Comparison of ENCODE assay signal across 1 cellular context in the genomic region with DNA sequence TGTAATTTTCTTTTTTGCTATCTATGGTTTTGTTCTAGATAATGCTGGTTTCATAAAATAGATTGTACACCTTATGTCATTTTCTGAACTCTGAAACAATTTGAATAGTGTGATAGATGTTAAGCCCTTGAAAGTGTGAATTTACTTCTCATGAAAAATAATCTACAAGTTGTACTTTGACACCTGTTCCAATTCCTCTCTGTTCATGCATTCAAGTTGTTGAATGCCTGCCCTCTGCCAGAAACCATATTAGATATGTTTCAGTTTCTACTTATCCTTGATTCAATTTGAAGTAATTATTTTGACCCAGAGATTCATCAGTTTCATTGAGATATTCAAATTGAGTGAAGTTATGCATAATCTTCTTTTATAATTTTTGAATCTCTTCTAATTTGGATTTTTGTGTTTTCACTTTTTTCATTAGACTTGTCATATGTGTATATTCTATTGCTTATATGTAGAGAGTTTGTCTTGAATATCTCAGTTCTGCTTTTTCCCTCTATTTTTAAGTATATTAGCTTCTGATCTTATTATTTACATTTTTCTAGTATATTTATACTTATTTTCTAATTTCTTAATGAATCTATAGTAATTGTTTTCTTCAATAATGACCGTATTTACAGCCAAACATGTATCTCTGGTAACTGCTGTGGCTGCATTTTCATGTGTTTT.
TF ChIP-seq lines count a peak whose summit lies in the region.

No MANE protein-coding gene starts in this region.

TF ChIP-seq in WTC11, 78 proteins besides CTCF, POLR2A, EP300 and RAD21 (continued from another document):
- TF ChIP-seq GTF2I (CRISPR knock-in tag; conservative IDR thresholded peaks at IDR 0.05), result no peak
- no peak for TF ChIP-seq ATF1 (CRISPR knock-in tag; IDR thresholded peaks at IDR 0.05)
- no peak for TF ChIP-seq PRRX2 (CRISPR knock-in tag; IDR thresholded peaks at IDR 0.05)
- no peak for TF ChIP-seq HMGA2 (CRISPR knock-in tag; IDR thresholded peaks at IDR 0.05)
- no peak for TF ChIP-seq SMAD3 (CRISPR knock-in tag; IDR thresholded peaks at IDR 0.05; ENCODE audit: borderline replicate concordance)
- no peak for TF ChIP-seq GRHL2 (CRISPR knock-in tag; IDR thresholded peaks at IDR 0.05; ENCODE audit: insufficient replicate concordance, severe bottlenecking)
- TF ChIP-seq, protein P1, sequence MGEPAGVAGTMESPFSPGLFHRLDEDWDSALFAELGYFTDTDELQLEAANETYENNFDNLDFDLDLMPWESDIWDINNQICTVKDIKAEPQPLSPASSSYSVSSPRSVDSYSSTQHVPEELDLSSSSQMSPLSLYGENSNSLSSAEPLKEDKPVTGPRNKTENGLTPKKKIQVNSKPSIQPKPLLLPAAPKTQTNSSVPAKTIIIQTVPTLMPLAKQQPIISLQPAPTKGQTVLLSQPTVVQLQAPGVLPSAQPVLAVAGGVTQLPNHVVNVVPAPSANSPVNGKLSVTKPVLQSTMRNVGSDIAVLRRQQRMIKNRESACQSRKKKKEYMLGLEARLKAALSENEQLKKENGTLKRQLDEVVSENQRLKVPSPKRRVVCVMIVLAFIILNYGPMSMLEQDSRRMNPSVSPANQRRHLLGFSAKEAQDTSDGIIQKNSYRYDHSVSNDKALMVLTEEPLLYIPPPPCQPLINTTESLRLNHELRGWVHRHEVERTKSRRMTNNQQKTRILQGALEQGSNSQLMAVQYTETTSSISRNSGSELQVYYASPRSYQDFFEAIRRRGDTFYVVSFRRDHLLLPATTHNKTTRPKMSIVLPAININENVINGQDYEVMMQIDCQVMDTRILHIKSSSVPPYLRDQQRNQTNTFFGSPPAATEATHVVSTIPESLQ (CRISPR knock-in tag; IDR thresholded peaks at IDR 0.05), result no peak
- no peak for TF ChIP-seq RORB (CRISPR knock-in tag; IDR thresholded peaks at IDR 0.05)
- TF ChIP-seq FOXJ3 (CRISPR knock-in tag; IDR thresholded peaks at IDR 0.05; ENCODE audit: borderline replicate concordance), result no peak
